Comparison of ENCODE assay signal across 33 cellular contexts in genomic region chr5:8675182-8675581, GRCh38.
DNase-seq lines count a peak whose midpoint lies in the region; ATAC-seq and TF ChIP-seq lines count a peak whose summit lies in the region.
"Had no signal": no experiment of that assay in that cellular context is flagged by ENCODE, and none has a peak within 500 bp of the region (broad histone marks: within the 10 kb centered on the region; RNA-seq: fewer than 3 reads in every experiment).

No MANE protein-coding gene starts in this region.

- POLR2A ChIA-PET in WTC11 (lab: Charles Lee) = no interaction called here
- POLR2A ChIA-PET in naive thymus-derived CD4-positive, alpha-beta T cell (lab: Charles Lee) = no interaction called here
- POLR2A ChIA-PET in SK-N-SH (lab: Yijun Ruan, JAX) = no interaction called here

- H3K9me2 ChIP-seq in SK-N-SH = no peaks in the 10 kb centered on the region

- H3K4me1 ChIP-seq in mucosa of descending colon (ENCODE audit: low read depth) (no peaks in the 10 kb centered on the region), SK-N-SH (ENCODE audit: control insufficient read depth in 1 of 2, insufficient read depth in 2 of 2, low read depth in 1 of 2, low read length in 1 of 2) (no peaks in the 10 kb centered on the region)
- H3K4me1 ChIP-seq in naive thymus-derived CD4-positive, alpha-beta T cell (ENCODE audit: control insufficient read depth in 2 of 2, insufficient read depth in 2 of 2, low read length in 2 of 2) = no peaks in the 10 kb centered on the region
- H3K4me1 ChIP-seq: A549; BE2C; BLaER1; BLaER1 treated with 17β-estradiol and CSF1 and Interleukin-3, amounts not matched to agents 10 nM and 100 nM; Caco-2 had no signal

- H3K27ac Mint-ChIP-seq in WTC11 = no peak overlapping the region
- H3K27ac Mint-ChIP-seq in naive thymus-derived CD4-positive, alpha-beta T cell = no peak overlapping the region
- H3K27ac Mint-ChIP-seq: B cell; CD14-positive monocyte; CD4-positive, alpha-beta memory T cell; CD4-positive, alpha-beta T cell; CD4-positive, CD25-positive, alpha-beta regulatory T cell; CD8-positive, alpha-beta memory T cell; CD8-positive, alpha-beta T cell had no signal

- no peaks in the 10 kb centered on the region for H3F3A ChIP-seq in SK-N-SH (replicated peaks; ENCODE audit: insufficient read depth)

- 34% methylated on average over 2 of the region's 2 CpGs for WGBS in SK-N-SH (ENCODE audit: low lambda C conversion rate)

- TF ChIP-seq CTCF in LNCaP clone FGC (IDR thresholded peaks at IDR 0.05; ENCODE audit: control insufficient read depth, extremely low read depth, insufficient read depth) = no peak
- no peak for TF ChIP-seq CTCF in mucosa of descending colon (IDR thresholded peaks at IDR 0.05)
- no peak for TF ChIP-seq CTCF in WTC11 (IDR thresholded peaks at IDR 0.05)
- no peak for TF ChIP-seq CTCF in SK-N-SH (IDR thresholded peaks at IDR 0.05)

- no peaks in the 10 kb centered on the region for H4K20me1 ChIP-seq in SK-N-SH (ENCODE audit: insufficient read depth)
- H4K20me1 ChIP-seq: BLaER1; BLaER1 treated with 17β-estradiol and CSF1 and Interleukin-3, amounts not matched to agents 10 nM and 100 nM had no signal

- no peak for TF ChIP-seq EP300 in SK-N-SH (IDR thresholded peaks at IDR 0.05; ENCODE audit: borderline replicate concordance in 1 of 2, low read depth in 1 of 2, low read length in 1 of 2)

- no peak overlapping the region for H3K27ac ChIP-seq in naive thymus-derived CD4-positive, alpha-beta T cell (ENCODE audit: low read depth, low read length)
- H3K27ac ChIP-seq in SK-N-SH (ENCODE audit: low read depth in 2 of 2, low read length in 1 of 2) = no peak overlapping the region
- H3K27ac ChIP-seq: 22Rv1; A549; BLaER1; BLaER1 treated with 17β-estradiol and CSF1 and Interleukin-3, amounts not matched to agents 10 nM and 100 nM; C4-2B had no signal

- peak; percentile 68 for DNase-seq in LNCaP clone FGC (ENCODE audit: low read depth)
- no peak for DNase-seq in left colon
- DNase-seq in mucosa of descending colon = peak in 1 of 3 donors; percentile 27
- DNase-seq in WTC11 (ENCODE audit: low spot score) = no peak
- DNase-seq in naive thymus-derived CD4-positive, alpha-beta T cell = no peak
- no peak for DNase-seq in SK-N-SH
- DNase-seq: 8988T; ACHN; AML-193; BE2C; C1 segment of cervical spinal cord; Caco-2; Calu3; CD4-positive, alpha-beta memory T cell; CD4-positive, alpha-beta T cell; CD4-positive, CD25-positive, alpha-beta regulatory T cell; CD8-positive, alpha-beta memory T cell; CD8-positive, alpha-beta T cell; COR-L47; DMS 273 treated with DMSO at 0.1 percent for 48 hours; DMS153; DMS53; DMS79; DMS79 treated with DMSO at 0.1 percent for 48 hours; DND-41; EL had no signal

- no peak for TF ChIP-seq RAD21 in SK-N-SH (IDR thresholded peaks at IDR 0.05; ENCODE audit: low read length)

- H3K9me3 ChIP-seq in mucosa of descending colon (no peaks in the 10 kb centered on the region), SK-N-SH (no peaks in the 10 kb centered on the region)
- no peaks in the 10 kb centered on the region for H3K9me3 ChIP-seq in naive thymus-derived CD4-positive, alpha-beta T cell (ENCODE audit: control insufficient read depth in 2 of 3, low read length in 3 of 3)
- H3K9me3 ChIP-seq: A549, BE2C, BLaER1 had no signal

- 0 out of 2 replicates have a peak, but pooled peaks cover 2% of the 10 kb centered on the region for H3K4me1 Mint-ChIP-seq in WTC11
- H3K4me1 Mint-ChIP-seq in naive thymus-derived CD4-positive, alpha-beta T cell = no peaks in the 10 kb centered on the region
- H3K4me1 Mint-ChIP-seq: B cell; CD14-positive monocyte; CD4-positive, alpha-beta memory T cell; CD4-positive, CD25-positive, alpha-beta regulatory T cell; CD8-positive, alpha-beta memory T cell had no signal

- no peaks in the 10 kb centered on the region for H3K27me3 Mint-ChIP-seq in WTC11 (ENCODE audit: low read depth)
- H3K27me3 Mint-ChIP-seq in naive thymus-derived CD4-positive, alpha-beta T cell = no peaks in the 10 kb centered on the region
- H3K27me3 Mint-ChIP-seq: B cell; CD4-positive, alpha-beta memory T cell; CD4-positive, alpha-beta T cell; CD4-positive, CD25-positive, alpha-beta regulatory T cell; CD8-positive, alpha-beta memory T cell had no signal

- H3K9ac ChIP-seq in SK-N-SH = no peak overlapping the region
- H3K9ac ChIP-seq: BLaER1; BLaER1 treated with 17β-estradiol and CSF1 and Interleukin-3, amounts not matched to agents 10 nM and 100 nM had no signal

- H3K79me2 ChIP-seq in SK-N-SH (ENCODE audit: insufficient read depth) = no peaks in the 10 kb centered on the region

- intact Hi-C loops in left colon (cut with DNase I, micrococcal nuclease) = no loop called here
- intact Hi-C loops in mucosa of descending colon (cut with DNase I, micrococcal nuclease) = no loop called here
- intact Hi-C loops in naive thymus-derived CD4-positive, alpha-beta T cell (cut with micrococcal nuclease) = no loop called here

- H3K36me3 Mint-ChIP-seq in WTC11 = no peaks in the 10 kb centered on the region
- no peaks in the 10 kb centered on the region for H3K36me3 Mint-ChIP-seq in naive thymus-derived CD4-positive, alpha-beta T cell
- H3K36me3 Mint-ChIP-seq: CD14-positive monocyte; CD4-positive, alpha-beta memory T cell; CD4-positive, CD25-positive, alpha-beta regulatory T cell; CD8-positive, alpha-beta memory T cell; CD8-positive, alpha-beta T cell had no signal

- H3K4me2 ChIP-seq in SK-N-SH = no peak overlapping the region
- H3K4me2 ChIP-seq: A549; BLaER1; BLaER1 treated with 17β-estradiol and CSF1 and Interleukin-3, amounts not matched to agents 10 nM and 100 nM had no signal

- no peaks in the 10 kb centered on the region for H3K9me3 Mint-ChIP-seq in WTC11
- H3K9me3 Mint-ChIP-seq in naive thymus-derived CD4-positive, alpha-beta T cell = peaks cover 0 to 12% (median 2%) of the 10 kb centered on the region in 11 donors
- H3K9me3 Mint-ChIP-seq: CD4-positive, alpha-beta T cell had no signal

- ATAC-seq in left colon (peak; percentile 93), mucosa of descending colon (peak; percentile 65), WTC11 (no peak)
- no peak for ATAC-seq in naive thymus-derived CD4-positive, alpha-beta T cell
- ATAC-seq: A549; CD8-positive, alpha-beta T cell had no signal

- H3K4me3 Mint-ChIP-seq in WTC11 = no peak overlapping the region
- no peak overlapping the region for H3K4me3 Mint-ChIP-seq in naive thymus-derived CD4-positive, alpha-beta T cell
- H3K4me3 Mint-ChIP-seq: B cell; CD14-positive monocyte; CD4-positive, alpha-beta memory T cell; CD4-positive, alpha-beta T cell; CD4-positive, CD25-positive, alpha-beta regulatory T cell; CD8-positive, alpha-beta memory T cell; CD8-positive, alpha-beta T cell had no signal

- no peaks in the 10 kb centered on the region for H3K36me3 ChIP-seq in mucosa of descending colon (ENCODE audit: low read depth)
- H3K36me3 ChIP-seq in naive thymus-derived CD4-positive, alpha-beta T cell (ENCODE audit: control insufficient read depth in 2 of 3, insufficient read depth in 3 of 3, low read length in 3 of 3) = no peaks in the 10 kb centered on the region
- H3K36me3 ChIP-seq in SK-N-SH (replicated peaks in 1 of 2; ENCODE audit: control insufficient read depth in 1 of 2, insufficient read depth in 2 of 2, low read length in 1 of 2) = no peaks in the 10 kb centered on the region
- H3K36me3 ChIP-seq: BE2C; BLaER1; BLaER1 treated with 17β-estradiol and CSF1 and Interleukin-3, amounts not matched to agents 10 nM and 100 nM had no signal

- CTCF ChIA-PET in WTC11 (lab: Charles Lee) = no interaction called here
- CTCF ChIA-PET in naive thymus-derived CD4-positive, alpha-beta T cell (lab: Charles Lee) = no interaction called here
- CTCF ChIA-PET in SK-N-SH (lab: Yijun Ruan, JAX) = no interaction called here

- no peaks in the 10 kb centered on the region for H3K27me3 ChIP-seq in naive thymus-derived CD4-positive, alpha-beta T cell (ENCODE audit: control insufficient read depth in 2 of 2, insufficient read depth in 2 of 2, low read length in 2 of 2)
- H3K27me3 ChIP-seq in SK-N-SH (ENCODE audit: insufficient read depth) = no peaks in the 10 kb centered on the region
- H3K27me3 ChIP-seq: BE2C; BLaER1; BLaER1 treated with 17β-estradiol and CSF1 and Interleukin-3, amounts not matched to agents 10 nM and 100 nM had no signal

- H2AFZ ChIP-seq in SK-N-SH (ENCODE audit: low read depth) = no peak overlapping the region

- H3K4me3 ChIP-seq in LNCaP clone FGC (ENCODE audit: low read depth, low read length) = no peak overlapping the region
- H3K4me3 ChIP-seq in mucosa of descending colon = no peak overlapping the region
- no peak overlapping the region for H3K4me3 ChIP-seq in naive thymus-derived CD4-positive, alpha-beta T cell (ENCODE audit: low read length)
- no peak overlapping the region for H3K4me3 ChIP-seq in SK-N-SH (ENCODE audit: low read depth in 2 of 2, low read length in 1 of 2)
- H3K4me3 ChIP-seq: A549; BLaER1; BLaER1 treated with 17β-estradiol and CSF1 and Interleukin-3, amounts not matched to agents 10 nM and 100 nM had no signal

TF ChIP-seq in WTC11, 78 proteins besides CTCF, POLR2A, EP300 and RAD21 (continues in another document):
- TF ChIP-seq, protein P1, sequence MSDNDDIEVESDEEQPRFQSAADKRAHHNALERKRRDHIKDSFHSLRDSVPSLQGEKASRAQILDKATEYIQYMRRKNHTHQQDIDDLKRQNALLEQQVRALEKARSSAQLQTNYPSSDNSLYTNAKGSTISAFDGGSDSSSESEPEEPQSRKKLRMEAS (CRISPR knock-in tag; IDR thresholded peaks at IDR 0.05) = no peak
- TF ChIP-seq ZBTB21 (CRISPR knock-in tag; IDR thresholded peaks at IDR 0.05; ENCODE audit: borderline replicate concordance) (no peak), ZNF138 (CRISPR knock-in tag; conservative IDR thresholded peaks at IDR 0.05) (no peak), NR1H2 (CRISPR knock-in tag; IDR thresholded peaks at IDR 0.05) (no peak)

TF ChIP-seq in SK-N-SH, 30 proteins besides CTCF, POLR2A, EP300 and RAD21 (continues in another document):
- no peak for TF ChIP-seq POLR2AphosphoS5 (IDR thresholded peaks at IDR 0.05; ENCODE audit: low read depth, low read length)
- TF ChIP-seq FOSL2 (IDR thresholded peaks at IDR 0.05; ENCODE audit: borderline replicate concordance, low read depth) = no peak
- TF ChIP-seq NFIC (IDR thresholded peaks at IDR 0.05; ENCODE audit: borderline replicate concordance) = no peak
- TF ChIP-seq RFX5 (IDR thresholded peaks at IDR 0.05; ENCODE audit: low read length) = no peak
- no peak for TF ChIP-seq TEAD4 (IDR thresholded peaks at IDR 0.05; ENCODE audit: borderline replicate concordance, insufficient read depth)
- TF ChIP-seq, protein P2, sequence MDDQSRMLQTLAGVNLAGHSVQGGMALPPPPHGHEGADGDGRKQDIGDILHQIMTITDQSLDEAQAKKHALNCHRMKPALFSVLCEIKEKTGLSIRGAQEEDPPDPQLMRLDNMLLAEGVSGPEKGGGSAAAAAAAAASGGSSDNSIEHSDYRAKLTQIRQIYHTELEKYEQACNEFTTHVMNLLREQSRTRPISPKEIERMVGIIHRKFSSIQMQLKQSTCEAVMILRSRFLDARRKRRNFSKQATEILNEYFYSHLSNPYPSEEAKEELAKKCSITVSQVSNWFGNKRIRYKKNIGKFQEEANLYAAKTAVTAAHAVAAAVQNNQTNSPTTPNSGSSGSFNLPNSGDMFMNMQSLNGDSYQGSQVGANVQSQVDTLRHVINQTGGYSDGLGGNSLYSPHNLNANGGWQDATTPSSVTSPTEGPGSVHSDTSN (IDR thresholded peaks at IDR 0.05) = no peak
- TF ChIP-seq GATA2 (CRISPR knock-in tag; IDR thresholded peaks at IDR 0.05) = no peak
- TF ChIP-seq RXRA (IDR thresholded peaks at IDR 0.05; ENCODE audit: borderline replicate concordance, low read depth) = no peak

Comparison
In these comparisons a context has a peak if more than half of its experiments do, and no peak if none do; other contexts are left out.
1. ATAC-seq: peak in left colon (single experiment) and mucosa of descending colon (single experiment); none in WTC11 (single experiment) and naive thymus-derived CD4-positive, alpha-beta T cell (single experiment).